In genomic region chr13:99347911-99348451, GRCh38 we compare ENCODE assay signal across 14 cellular contexts. TPM values are rescaled to one million over a fixed set of nuclear protein-coding genes. Genes with fewer than 3 reads are reported as not detected.
DNase-seq lines count a peak whose midpoint lies in the region; ATAC-seq, FAIRE-seq and TF ChIP-seq lines count a peak whose summit lies in the region.
"Had no signal": no experiment of that assay in that cellular context is flagged by ENCODE, and none has a peak within 500 bp of the region (broad histone marks: within the 10 kb centered on the region; RNA-seq: fewer than 3 reads in every experiment).

No MANE protein-coding gene starts in this region.

- H3K27me3 ChIP-seq in BLaER1: no peaks in the 10 kb centered on the region
- H3K27me3 ChIP-seq in GM12878 (replicated peaks in 1 of 2; ENCODE audit: control insufficient read depth in 2 of 2, insufficient read depth in 2 of 2, low read length in 1 of 2): no peaks in the 10 kb centered on the region
- no peaks in the 10 kb centered on the region for H3K27me3 ChIP-seq in mesendoderm (ENCODE audit: insufficient read depth, low read length, poor library complexity)
- H3K27me3 ChIP-seq: thyroid gland had no signal

- H4K20me1 ChIP-seq in BLaER1 (peaks cover 49% of the 10 kb centered on the region), GM12878 (ENCODE audit: control insufficient read depth, insufficient read depth) (no peaks in the 10 kb centered on the region)

- RAD21 ChIA-PET in GM12878 (lab: Charles Lee; ENCODE audit: unreplicated experiment): interaction anchor here (0.6 to 4.2 kb wide), 15 partner anchors 10 to 89 kb away, joined by 3 to 18 read pairs (median 3); partner anchors contain the start of gene GPR183

- in situ Hi-C loops in GM12878 (cut with MboI): no loop called here

- H3K4me3 ChIP-seq in BLaER1: no peak overlapping the region
- no peak overlapping the region for H3K4me3 ChIP-seq in GM12878
- no peak overlapping the region for H3K4me3 ChIP-seq in mesendoderm (ENCODE audit: low read length)
- no peak overlapping the region for H3K4me3 ChIP-seq in kidney (ENCODE audit: low read length in 2 of 2)
- H3K4me3 ChIP-seq: thyroid gland had no signal

- H2AFZ ChIP-seq in GM12878 (ENCODE audit: control insufficient read depth, low read depth, low read length): no peak overlapping the region; the same call in 1 of the 2 replicates

- TF ChIP-seq RAD21 in GM12878 (IDR thresholded peaks at IDR 0.05; ENCODE audit: insufficient read depth, low read depth, low read length): no peak

- H3K18ac ChIP-seq in mesendoderm (ENCODE audit: low read length): no peak overlapping the region

- no peak overlapping the region for H2AK5ac ChIP-seq in mesendoderm (ENCODE audit: low read length)

- TF ChIP-seq CTCF in GM12878 (IDR thresholded peaks at IDR 0.05 in 2 of 3, conservative IDR thresholded peaks at IDR 0.05 in 1 of 3; ENCODE audit: control insufficient read depth in 2 of 3, extremely low read depth in 1 of 3, insufficient read depth in 1 of 3, low read depth in 3 of 3, low read length in 3 of 3): no peak
- no peak for TF ChIP-seq CTCF in kidney (IDR thresholded peaks at IDR 0.05; ENCODE audit: borderline replicate concordance, extremely low read depth, insufficient read depth)

- no peak for TF ChIP-seq EP300 in GM12878 (IDR thresholded peaks at IDR 0.05; ENCODE audit: borderline replicate concordance in 1 of 2, control insufficient read depth in 1 of 2, low read depth in 2 of 2, low read length in 2 of 2)

- H3K4me2 ChIP-seq in BLaER1 (peak overlapping the region; percentile 46), GM12878 (ENCODE audit: control insufficient read depth, insufficient read depth) (peak overlapping the region; percentile 67), mesendoderm (ENCODE audit: low read length) (no peak overlapping the region)

- no peak for TF ChIP-seq POLR2A in GM12878 (IDR thresholded peaks at IDR 0.05; ENCODE audit: low read depth, low read length)

- POLR2A ChIA-PET in GM12878 (lab: Charles Lee): interaction anchor here (0.5 to 2.6 kb wide), 8 partner anchors 10 to 763 kb away, joined by 3 to 10 read pairs (median 5); no protein-coding TSS in a partner anchor

- CTCF ChIA-PET in GM12878 (lab: Yijun Ruan, JAX): interaction anchor here (0.7 to 3.6 kb wide), 9 partner anchors 10 to 171 kb away, joined by 3 to 16 read pairs (median 5); no protein-coding TSS in a partner anchor

- peak; percentile 38 for FAIRE-seq in GM12878 (lab: Jason Lieb, UNC)
- no peak for FAIRE-seq in kidney (lab: Jason Lieb, UNC)

- H3K9me3 ChIP-seq in BLaER1 (no peaks in the 10 kb centered on the region), GM12878 (replicated peaks; ENCODE audit: control insufficient read depth, insufficient read depth, low read length) (no peaks in the 10 kb centered on the region), kidney (ENCODE audit: control insufficient read depth in 1 of 2, low read length in 2 of 2) (no peaks in the 10 kb centered on the region)
- H3K9me3 ChIP-seq: Caco-2, thyroid gland had no signal

- BruUV-seq in GM12878 (replicated peaks; lab: Mats Ljungman, UMichigan): no TSS peak

- H3K56ac ChIP-seq in mesendoderm (ENCODE audit: low read length): no peak overlapping the region

- no peak overlapping the region for H4K8ac ChIP-seq in mesendoderm (ENCODE audit: low read depth, low read length)

- DNase-seq in GM12878 (ENCODE audit: low read depth, low spot score) (no peak), mesendoderm (no peak), iPS-NIHi11 (ENCODE audit: low spot score) (no peak), left lobe of liver (ENCODE audit: low spot score) (no peak), kidney (no peak)
- DNase-seq: activated CD8-positive, alpha-beta memory T cell treated with anti-CD3 and anti-CD28 coated beads, Interleukin-2, amount 50 U/mL, for 48 hours; Caco-2; midbrain; NCI-H446; thyroid gland had no signal

- H3K36me3 ChIP-seq in BLaER1 (peaks cover 97% of the 10 kb centered on the region), GM12878 (ENCODE audit: control insufficient read depth in 2 of 2, insufficient read depth in 2 of 2, low read length in 1 of 2) (no peaks in the 10 kb centered on the region; a peak in 2 of 4 replicates), mesendoderm (ENCODE audit: control insufficient read depth, insufficient read depth, low read length) (no peaks in the 10 kb centered on the region), kidney (ENCODE audit: control insufficient read depth in 1 of 2, insufficient read depth in 2 of 2, low read length in 2 of 2) (peaks cover 10 to 21% of the 10 kb centered on the region in 2 donors)

- H2BK5ac ChIP-seq in mesendoderm (ENCODE audit: low read length): no peak overlapping the region

- SMC1A ChIA-PET in GM12878 (lab: Charles Lee; ENCODE audit: uncharacterized antibody, unreplicated experiment): interaction anchor here (0.6 to 3.2 kb wide), 22 partner anchors 9 to 88 kb away, joined by 3 to 28 read pairs (median 4); no protein-coding TSS in a partner anchor

- no peak overlapping the region for H3K4ac ChIP-seq in mesendoderm (ENCODE audit: low read depth, low read length)

- H4K5ac ChIP-seq in mesendoderm (ENCODE audit: low read length): no peak overlapping the region

- H3K23ac ChIP-seq in mesendoderm (ENCODE audit: low read length): no peak overlapping the region

- no peak overlapping the region for H2BK15ac ChIP-seq in mesendoderm (replicated peaks; ENCODE audit: low read depth)

- ATAC-seq in GM18868 (IDR thresholded peaks at IDR 0.05; ENCODE audit: unreplicated experiment) (peak; percentile 72), HG03039 (IDR thresholded peaks at IDR 0.05; ENCODE audit: unreplicated experiment) (peak; percentile 57), GM12878 (peak; percentile 79), left lobe of liver (no peak)

- no peak overlapping the region for H2BK120ac ChIP-seq in mesendoderm (ENCODE audit: low read depth, low read length)

- no peaks in the 10 kb centered on the region for H3K79me1 ChIP-seq in mesendoderm (ENCODE audit: low read length)

- H3K79me2 ChIP-seq in GM12878 (ENCODE audit: control insufficient read depth, insufficient read depth, low read length) (peaks cover 3% of the 10 kb centered on the region), mesendoderm (ENCODE audit: control insufficient read depth, insufficient read depth, low read length) (no peaks in the 10 kb centered on the region)

- H3K9ac ChIP-seq in BLaER1: no peak overlapping the region
- H3K9ac ChIP-seq in GM12878 (ENCODE audit: control insufficient read depth, insufficient read depth, low read length): no peak overlapping the region; the same call in 1 of the 2 replicates
- no peak overlapping the region for H3K9ac ChIP-seq in mesendoderm (ENCODE audit: low read length)
- H3K9ac ChIP-seq in kidney (ENCODE audit: low read length in 2 of 2): no peak overlapping the region

- H3K27ac ChIP-seq in BLaER1 (no peak overlapping the region), GM12878 (ENCODE audit: control insufficient read depth, insufficient read depth) (peak overlapping the region; percentile 54), mesendoderm (ENCODE audit: low read depth, low read length) (no peak overlapping the region), kidney (ENCODE audit: low read depth in 2 of 2, low read length in 2 of 2) (no peak overlapping the region)
- H3K27ac ChIP-seq: thyroid gland had no signal

- 36% methylated on average over 8 of the region's 8 CpGs for WGBS in GM12878 (ENCODE audit: insufficient coverage, insufficient replicate concordance, low lambda C conversion rate, missing lambda C conversion rate)
- WGBS in mesendoderm (ENCODE audit: extremely low coverage, insufficient coverage, low lambda C conversion rate): no CpG with 5 or more reads among the region's 8 CpGs

- H3K4me1 ChIP-seq in BLaER1 (peaks cover 27% of the 10 kb centered on the region), GM12878 (ENCODE audit: control insufficient read depth, insufficient read depth, low read length) (peaks cover 31% of the 10 kb centered on the region), mesendoderm (ENCODE audit: control insufficient read depth, low read depth, low read length) (no peaks in the 10 kb centered on the region), kidney (ENCODE audit: control insufficient read depth in 1 of 2, insufficient read depth in 1 of 2, low read depth in 1 of 2, low read length in 2 of 2) (no peaks in the 10 kb centered on the region)
- H3K4me1 ChIP-seq: Caco-2, thyroid gland had no signal

- intact Hi-C loops in GM12878 (cut with micrococcal nuclease; ENCODE audit: unreplicated experiment) (no loop called here), kidney (cut with DNase I) (no loop called here)

TF ChIP-seq in GM12878, 131 proteins besides CTCF, POLR2A, EP300 and RAD21 (continues in another document):
- TF ChIP-seq GATAD2B (conservative IDR thresholded peaks at IDR 0.05; ENCODE audit: low read depth): no peak
- no peak for TF ChIP-seq HDAC6 (IDR thresholded peaks at IDR 0.05; ENCODE audit: unreplicated experiment)
- TF ChIP-seq EED (IDR thresholded peaks at IDR 0.05; ENCODE audit: low read depth): peak; percentile 80
- TF ChIP-seq BCL11A (IDR thresholded peaks at IDR 0.05; ENCODE audit: low read depth, low read length): 0 out of 2 replicates have a peak, but pooled peaks have one; percentile 35
- no peak for TF ChIP-seq ZZZ3 (IDR thresholded peaks at IDR 0.05; ENCODE audit: control insufficient read depth, insufficient read length, low read depth)
- no peak for TF ChIP-seq SMC3 (IDR thresholded peaks at IDR 0.05; ENCODE audit: borderline replicate concordance, low read length)
- TF ChIP-seq ZBED1 (IDR thresholded peaks at IDR 0.05; ENCODE audit: borderline replicate concordance): peak; percentile 36; the same call in 1 of the 2 replicates

RNA-seq across cellular contexts. Expression of gene GPR183, which starts 40.8 kb away (rescaled TPM):
- 568 and 600 TPM in 2 replicates for total RNA-seq in GM12878 (2013; cell fraction: nucleolus; rRNA removed)
- total RNA-seq in GM12878 (2014; rRNA removed): 200 and 238 TPM in 2 replicates
- total RNA-seq in GM12878 (2014; rRNA removed; fragmentation: Illumina TruSeq; extraction: Trizol): 224 and 226 TPM in 2 replicates
- 138 TPM in 2 replicates for total RNA-seq in GM12878 (2021)
- 73.1 TPM for polyA plus RNA-seq in GM12878 (2011; ENCODE audit: low read depth)
- 275 and 360 TPM in 2 replicates for polyA plus RNA-seq in GM12878 (2011; rRNA removed)
- polyA plus RNA-seq in GM12878 (2011; cell fraction: cytosol; rRNA removed): 142 and 158 TPM in 2 replicates
- 78.0 and 100 TPM in 2 replicates for polyA plus RNA-seq in GM12878 (2011; cell fraction: nucleus; rRNA removed)
- polyA plus RNA-seq in GM12878 (2012): 60.7 and 150 TPM in 2 replicates
- 283 and 347 TPM in 2 replicates for polyA plus RNA-seq in GM12878 (2014; fragmentation: Illumina TruSeq; extraction: Trizol)
- polyA plus RNA-seq in GM12878 (2014; fragmentation: Nextera tagmentation; extraction: Ambion mirVana): 100 to 1,000 TPM; 333 to 669 TPM
- polyA plus RNA-seq in GM12878 (2014; rRNA removed): 112 and 134 TPM in 2 replicates
- polyA plus RNA-seq in GM12878 (2016; fragmentation: Nextera tagmentation; extraction: Ambion mirVana): 100 to 1,000 TPM; 209 to 225 TPM
- 163 and 244 TPM in 2 replicates for polyA minus RNA-seq in GM12878 (2011; rRNA and poly(A)+ RNA removed)
- 51.7 and 55.7 TPM in 2 replicates for polyA minus RNA-seq in GM12878 (2011; cell fraction: cytosol; rRNA and poly(A)+ RNA removed)
- 52.0 and 53.2 TPM in 2 replicates for polyA minus RNA-seq in GM12878 (2011; cell fraction: nucleus; rRNA and poly(A)+ RNA removed)
- 0.01 TPM for polyA plus RNA-seq in mesendoderm (2013, experiment 1 of 2)
- polyA plus RNA-seq in mesendoderm (2013, experiment 2 of 2): 0.01 TPM
- 0.70 TPM for total RNA-seq in left lobe of liver
- 11.8 TPM for total RNA-seq in kidney
- 1.7 TPM for polyA plus RNA-seq in kidney (ENCODE audit: insufficient read depth, low read depth, low replicate concordance)
- total RNA-seq: Caco-2, HT1080 had no signal

Comparison
In these comparisons a context has a peak if more than half of its experiments do, and no peak if none do; other contexts are left out.
1. RNA of gene GPR183, which starts 40.8 kb away (total RNA-seq): 138 to 600 TPM in GM12878; 11.8 TPM in kidney (single experiment) and 0.70 TPM in left lobe of liver (single experiment); every median in the first group is over 10 times any median in the second.